ENCODE assay signal across 15 cellular contexts in the genomic region with DNA sequence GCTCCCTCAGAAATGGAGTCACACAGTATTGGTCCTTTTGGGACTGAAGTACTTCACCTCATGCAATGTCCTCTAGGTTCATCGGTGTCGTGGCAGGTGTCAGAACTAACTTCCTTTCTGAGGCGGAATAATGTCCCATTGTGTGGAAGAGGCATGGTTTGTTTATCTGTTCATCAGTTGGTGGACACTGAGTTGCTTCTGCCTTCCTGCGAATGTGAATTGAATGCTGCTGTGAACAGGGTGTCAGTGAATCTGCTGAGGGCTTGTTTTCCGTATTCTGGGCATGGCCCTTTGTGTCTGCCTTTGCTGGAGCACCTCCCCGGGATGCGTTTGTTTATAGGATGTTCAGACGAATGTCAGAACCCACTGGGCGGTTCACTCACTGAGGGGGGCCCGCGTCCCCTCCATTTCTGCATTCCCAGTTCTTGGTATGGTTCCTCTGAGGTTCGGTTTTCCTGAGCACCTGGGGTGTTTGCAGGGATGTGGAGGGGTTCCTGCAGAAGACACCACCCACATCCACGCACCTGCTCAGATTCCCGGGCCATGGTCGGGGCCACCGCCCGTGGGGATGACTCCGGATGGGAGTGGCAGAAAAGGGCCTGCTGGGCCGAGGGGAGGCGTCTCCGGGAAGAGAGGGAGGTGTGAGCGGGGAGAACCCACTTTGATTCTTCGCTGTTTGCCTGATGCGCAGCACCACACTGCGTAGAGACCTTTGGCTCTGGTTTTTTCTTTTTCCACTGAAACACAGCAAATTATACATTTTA. TPM values are rescaled to one million over a fixed set of nuclear protein-coding genes. Genes with fewer than 3 reads are reported as not detected.
DNase-seq lines count a peak whose midpoint lies in the region; ATAC-seq, FAIRE-seq and TF ChIP-seq lines count a peak whose summit lies in the region.
"Had no signal": no experiment of that assay in that cellular context is flagged by ENCODE, and none has a peak within 500 bp of the region (broad histone marks: within the 10 kb centered on the region; RNA-seq: fewer than 3 reads in every experiment).

No MANE protein-coding gene starts in this region.

- 84 to 86% (median 86%) methylated on average over 25 of the region's 25 CpGs for WGBS in small intestine, 3 donors
- 87% methylated on average over 25 of the region's 25 CpGs for WGBS in prostate gland

- H3K9me3 Mint-ChIP-seq in glutamatergic neuron (ENCODE audit: unreplicated experiment), result peaks cover 13% of the 10 kb centered on the region
- H3K9me3 Mint-ChIP-seq in stimulated activated effector memory CD8-positive, alpha-beta T cell treated with anti-CD3 and anti-CD28 coated beads, Interleukin-12 subunit alpha, Interleukin-12 subunit beta, amount 100 ng/mL, for 72 hours, result no peaks in the 10 kb centered on the region

- no peak overlapping the region for H3K4me3 ChIP-seq in small intestine (ENCODE audit: low read depth in 1 of 2, low read length in 2 of 2)
- no peak overlapping the region for H3K4me3 ChIP-seq in prostate gland
- H3K4me3 ChIP-seq: BLaER1 treated with 17β-estradiol and CSF1 and Interleukin-3, amounts not matched to agents 10 nM and 100 nM had no signal

- no peak for ATAC-seq in stimulated activated effector memory CD8-positive, alpha-beta T cell treated with anti-CD3 and anti-CD28 coated beads, Interleukin-12 subunit alpha, Interleukin-12 subunit beta, amount 100 ng/mL, for 72 hours
- ATAC-seq in GM18868 (IDR thresholded peaks at IDR 0.05; ENCODE audit: unreplicated experiment), result no peak

- no peak for FAIRE-seq in small intestine (lab: Jason Lieb, UNC)
- FAIRE-seq: H1 had no signal

- H3K4me3 Mint-ChIP-seq in glutamatergic neuron (ENCODE audit: unreplicated experiment), result no peak overlapping the region
- no peak overlapping the region for H3K4me3 Mint-ChIP-seq in stimulated activated effector memory CD8-positive, alpha-beta T cell treated with anti-CD3 and anti-CD28 coated beads, Interleukin-12 subunit alpha, Interleukin-12 subunit beta, amount 100 ng/mL, for 72 hours

- H3K36me3 Mint-ChIP-seq in glutamatergic neuron (ENCODE audit: unreplicated experiment), result peaks cover 13% of the 10 kb centered on the region
- peaks cover 40% of the 10 kb centered on the region for H3K36me3 Mint-ChIP-seq in stimulated activated effector memory CD8-positive, alpha-beta T cell treated with anti-CD3 and anti-CD28 coated beads, Interleukin-12 subunit alpha, Interleukin-12 subunit beta, amount 100 ng/mL, for 72 hours

- peaks cover 19% of the 10 kb centered on the region for H3K4me1 Mint-ChIP-seq in glutamatergic neuron (ENCODE audit: low read depth, unreplicated experiment)
- H3K4me1 Mint-ChIP-seq in stimulated activated effector memory CD8-positive, alpha-beta T cell treated with anti-CD3 and anti-CD28 coated beads, Interleukin-12 subunit alpha, Interleukin-12 subunit beta, amount 100 ng/mL, for 72 hours, result peaks cover 17% of the 10 kb centered on the region

- H3K4me1 ChIP-seq in small intestine (ENCODE audit: control insufficient read depth in 2 of 2, insufficient read depth in 1 of 2, low read depth in 1 of 2, low read length in 1 of 2) (no peaks in the 10 kb centered on the region), prostate gland (replicated peaks) (peaks cover 10% of the 10 kb centered on the region)

- H3K27me3 Mint-ChIP-seq in glutamatergic neuron (ENCODE audit: unreplicated experiment), result peaks cover 10% of the 10 kb centered on the region

- H3K9me3 ChIP-seq in small intestine (ENCODE audit: control insufficient read depth, low read depth) (no peaks in the 10 kb centered on the region), prostate gland (no peaks in the 10 kb centered on the region)

- H3K27ac Mint-ChIP-seq in glutamatergic neuron (ENCODE audit: unreplicated experiment), result no peak overlapping the region
- H3K27ac Mint-ChIP-seq in stimulated activated effector memory CD8-positive, alpha-beta T cell treated with anti-CD3 and anti-CD28 coated beads, Interleukin-12 subunit alpha, Interleukin-12 subunit beta, amount 100 ng/mL, for 72 hours, result peak overlapping the region; percentile 40

- peak; percentile 46 for DNase-seq in NCI-H510A treated with DMSO at 0.1 percent for 48 hours (lab: John Stamatoyannopoulos, UW)
- no peak for DNase-seq in NCI-H510A (lab: John Stamatoyannopoulos, UW)
- DNase-seq in NCI-H526 treated with DMSO at 0.1 percent for 48 hours (lab: John Stamatoyannopoulos, UW), result peak; percentile 18
- peak; percentile 2 for DNase-seq in glutamatergic neuron
- no peak for DNase-seq in stimulated activated effector memory CD8-positive, alpha-beta T cell treated with anti-CD3 and anti-CD28 coated beads, Interleukin-12 subunit alpha, Interleukin-12 subunit beta, amount 100 ng/mL, for 72 hours (ENCODE audit: low spot score in 2 of 2)
- no peak for DNase-seq in small intestine
- no peak for DNase-seq in prostate gland (ENCODE audit: low spot score)
- DNase-seq: NCI-H1105 treated with DMSO at 0.1 percent for 48 hours, NCI-H187 treated with DMSO at 0.1 percent for 48 hours, NCI-H446 had no signal

- TF ChIP-seq CTCF in glutamatergic neuron (IDR thresholded peaks at IDR 0.05; ENCODE audit: partially characterized antibody, unreplicated experiment) (no peak), prostate gland (IDR thresholded peaks at IDR 0.05) (no peak)

- H3K36me3 ChIP-seq in small intestine (ENCODE audit: control insufficient read depth in 2 of 2, insufficient read depth in 2 of 2, low read length in 2 of 2) (no peaks in the 10 kb centered on the region), prostate gland (no peaks in the 10 kb centered on the region)

- H3K27ac ChIP-seq in small intestine (ENCODE audit: low read depth in 1 of 2, low read length in 1 of 2) (no peak overlapping the region), prostate gland (no peak overlapping the region)
- H3K27ac ChIP-seq: 22Rv1; BLaER1 treated with 17β-estradiol and CSF1 and Interleukin-3, amounts not matched to agents 10 nM and 100 nM had no signal

- H3K27me3 ChIP-seq in small intestine (ENCODE audit: control insufficient read depth in 2 of 2, insufficient read depth in 2 of 2, low read length in 2 of 2), result no peaks in the 10 kb centered on the region
- H3K27me3 ChIP-seq in prostate gland (replicated peaks; ENCODE audit: insufficient read depth), result no peaks in the 10 kb centered on the region
- H3K27me3 ChIP-seq: BLaER1 treated with 17β-estradiol and CSF1 and Interleukin-3, amounts not matched to agents 10 nM and 100 nM had no signal

- TF ChIP-seq POLR2A in prostate gland (IDR thresholded peaks at IDR 0.05), result no peak

- intact Hi-C loops in prostate gland (cut with DNase I), result no loop called here

RNA-seq across cellular contexts. Expression of a gene that starts 33.1 kb away (rescaled TPM):
- total RNA-seq in glutamatergic neuron (ENCODE audit: unreplicated experiment) (27.3 TPM), prostate gland (10 to 100 TPM; 22.4 to 36.1 TPM)
- polyA plus RNA-seq in small intestine, result 10 to 100 TPM in 1 of 3 donors, 1 to 10 TPM in 2; 1.8 to 10.9 (median 3.0) TPM

RNA-seq across cellular contexts. Expression of a gene that starts 39.7 kb away (rescaled TPM):
- not detected for total RNA-seq in glutamatergic neuron (ENCODE audit: unreplicated experiment)
- not detected for polyA plus RNA-seq in small intestine
- not detected for total RNA-seq in prostate gland
- total RNA-seq: H1, RPMI7951 had no signal
- polyA plus RNA-seq: H1 had no signal

Comparison
In these comparisons a context has a peak if more than half of its experiments do, and no peak if none do; other contexts are left out.
1. DNase-seq: peak in NCI-H510A treated with DMSO at 0.1 percent for 48 hours (single experiment), NCI-H526 treated with DMSO at 0.1 percent for 48 hours (single experiment) and glutamatergic neuron (single experiment); none in NCI-H510A (single experiment), stimulated activated effector memory CD8-positive, alpha-beta T cell treated with anti-CD3 and anti-CD28 coated beads, Interleukin-12 subunit alpha, Interleukin-12 subunit beta, amount 100 ng/mL, for 72 hours (0 of 2), small intestine (single experiment) and prostate gland (single experiment).